Comparison of ENCODE assay signal across 18 cellular contexts in genomic region chr14:99177046-99177655, GRCh38.
DNase-seq lines count a peak whose midpoint lies in the region; ATAC-seq and TF ChIP-seq lines count a peak whose summit lies in the region.
"Had no signal": no experiment of that assay in that cellular context is flagged by ENCODE, and none has a peak within 500 bp of the region (broad histone marks: within the 10 kb centered on the region; RNA-seq: fewer than 3 reads in every experiment).

No MANE protein-coding gene starts in this region.

- no peak overlapping the region for H2AFZ ChIP-seq in GM23338

- H3K9me2 ChIP-seq in GM23338 (ENCODE audit: insufficient read depth): no peaks in the 10 kb centered on the region

- no peaks in the 10 kb centered on the region; the same call in 1 of the 2 replicates for H4K20me1 ChIP-seq in GM23338 (replicated peaks; ENCODE audit: insufficient read depth)

- H3F3A ChIP-seq in GM23338 (replicated peaks; ENCODE audit: low read depth): no peaks in the 10 kb centered on the region

- no peak for DNase-seq in T-helper 2 cell treated with Interferon-gamma antibody and Interleukin-4, amounts not matched to agents 5 μg/mL and 100 μg/mL, for 36 hours (ENCODE audit: low spot score)
- DNase-seq in T-helper 2 cell (no peak), GM23338 (ENCODE audit: low spot score) (no peak), left lobe of liver (ENCODE audit: low spot score) (peak; percentile 15), chondrocyte (ENCODE audit: low spot score) (no peak), GM10266 (ENCODE audit: extremely low spot score) (no peak)
- no peak for DNase-seq in activated naive CD4-positive, alpha-beta T cell treated with anti-CD3 and anti-CD28 coated beads, Interleukin-2, amount 50 U/mL, for 72 hours (ENCODE audit: low spot score in 2 of 2)
- DNase-seq in activated CD4-positive, CD25-positive, alpha-beta regulatory T cell (lab: John Stamatoyannopoulos, UW): no peak
- DNase-seq: 8988T, NCI-H2227 treated with DMSO at 0.1 percent for 48 hours, right lobe of liver, SJCRH30, T1000 had no signal

- H3K4me3 ChIP-seq in GM23338: no peak overlapping the region
- H3K4me3 ChIP-seq: K562, right lobe of liver, SJCRH30, thyroid gland had no signal

- H3K27me3 Mint-ChIP-seq in T-helper 2 cell treated with Interferon-gamma antibody and Interleukin-4, amounts not matched to agents 5 μg/mL and 100 μg/mL, for 36 hours (ENCODE audit: low read depth): no peaks in the 10 kb centered on the region
- H3K27me3 Mint-ChIP-seq in GM23338 (ENCODE audit: insufficient read depth, low read depth, poor library complexity): peaks cover 9% of the 10 kb centered on the region
- H3K27me3 Mint-ChIP-seq in chondrocyte (ENCODE audit: low read depth): peaks cover 2% of the 10 kb centered on the region
- H3K27me3 Mint-ChIP-seq: B cell had no signal

- H3K4me1 Mint-ChIP-seq in T-helper 2 cell treated with Interferon-gamma antibody and Interleukin-4, amounts not matched to agents 5 μg/mL and 100 μg/mL, for 36 hours (ENCODE audit: low read depth): peaks cover 39% of the 10 kb centered on the region
- H3K4me1 Mint-ChIP-seq in GM23338: peaks cover 41% of the 10 kb centered on the region
- H3K4me1 Mint-ChIP-seq in chondrocyte (ENCODE audit: low read depth): peaks cover 4% of the 10 kb centered on the region
- H3K4me1 Mint-ChIP-seq: B cell had no signal

- ATAC-seq in GM23338: no peak
- no peak for ATAC-seq in activated naive CD4-positive, alpha-beta T cell treated with anti-CD3 and anti-CD28 coated beads, Interleukin-2, amount 50 U/mL, for 72 hours
- no peak for ATAC-seq in left lobe of liver
- ATAC-seq: activated CD4-positive, CD25-positive, alpha-beta regulatory T cell treated with anti-CD3 and anti-CD28 coated beads, Interleukin-2, amount 50 U/mL, for 24 hours; K562; right lobe of liver; stimulated activated effector memory CD8-positive, alpha-beta T cell treated with anti-CD3 and anti-CD28 coated beads, Interleukin-12 subunit alpha, Interleukin-12 subunit beta, amount 100 ng/mL, for 72 hours had no signal

- H3K4me3 Mint-ChIP-seq in T-helper 2 cell treated with Interferon-gamma antibody and Interleukin-4, amounts not matched to agents 5 μg/mL and 100 μg/mL, for 36 hours: no peak overlapping the region
- H3K4me3 Mint-ChIP-seq in GM23338 (no peak overlapping the region), chondrocyte (ENCODE audit: unreplicated experiment) (no peak overlapping the region)
- H3K4me3 Mint-ChIP-seq: B cell; stimulated activated effector memory CD8-positive, alpha-beta T cell treated with anti-CD3 and anti-CD28 coated beads, Interleukin-12 subunit alpha, Interleukin-12 subunit beta, amount 100 ng/mL, for 72 hours had no signal

- no peaks in the 10 kb centered on the region for H3K9me3 Mint-ChIP-seq in T-helper 2 cell treated with Interferon-gamma antibody and Interleukin-4, amounts not matched to agents 5 μg/mL and 100 μg/mL, for 36 hours
- no peaks in the 10 kb centered on the region for H3K9me3 Mint-ChIP-seq in GM23338
- H3K9me3 Mint-ChIP-seq in activated naive CD4-positive, alpha-beta T cell treated with anti-CD3 and anti-CD28 coated beads, Interleukin-2, amount 50 U/mL, for 72 hours: no peaks in the 10 kb centered on the region
- H3K9me3 Mint-ChIP-seq in chondrocyte (ENCODE audit: low read depth): no peaks in the 10 kb centered on the region
- H3K9me3 Mint-ChIP-seq: stimulated activated effector memory CD8-positive, alpha-beta T cell treated with anti-CD3 and anti-CD28 coated beads, Interleukin-12 subunit alpha, Interleukin-12 subunit beta, amount 100 ng/mL, for 72 hours had no signal

- no peaks in the 10 kb centered on the region for H3K27me3 ChIP-seq in GM23338 (ENCODE audit: insufficient read depth)
- H3K27me3 ChIP-seq: right lobe of liver, SJCRH30, thyroid gland had no signal

- 0 out of 2 replicates have a peak overlapping the region, but pooled peaks have one; percentile 53 for H3K27ac ChIP-seq in GM23338 (ENCODE audit: low read depth)
- H3K27ac ChIP-seq: right lobe of liver, SJCRH30 had no signal

- H3K36me3 ChIP-seq in GM23338 (ENCODE audit: insufficient read depth): no peaks in the 10 kb centered on the region
- H3K36me3 ChIP-seq: right lobe of liver, SJCRH30, thyroid gland had no signal

- TF ChIP-seq CTCF in GM23338 (conservative IDR thresholded peaks at IDR 0.05; ENCODE audit: low read depth in 2 of 2) (no peak), chondrocyte (IDR thresholded peaks at IDR 0.05) (no peak), GM10266 (IDR thresholded peaks at IDR 0.05; ENCODE audit: control insufficient read depth, insufficient read depth, low read depth, missing control alignments) (no peak)

- H3K27ac Mint-ChIP-seq in T-helper 2 cell treated with Interferon-gamma antibody and Interleukin-4, amounts not matched to agents 5 μg/mL and 100 μg/mL, for 36 hours: peak overlapping the region; percentile 45
- H3K27ac Mint-ChIP-seq in GM23338: peak overlapping the region; percentile 75
- H3K27ac Mint-ChIP-seq in activated naive CD4-positive, alpha-beta T cell treated with anti-CD3 and anti-CD28 coated beads, Interleukin-2, amount 50 U/mL, for 72 hours: peak overlapping the region; percentile 88 to 97
- no peak overlapping the region for H3K27ac Mint-ChIP-seq in chondrocyte (ENCODE audit: unreplicated experiment)
- H3K27ac Mint-ChIP-seq: B cell had no signal

- H3K79me2 ChIP-seq in GM23338 (replicated peaks; ENCODE audit: insufficient read depth): peaks cover 20% of the 10 kb centered on the region

- H3K36me3 Mint-ChIP-seq in T-helper 2 cell treated with Interferon-gamma antibody and Interleukin-4, amounts not matched to agents 5 μg/mL and 100 μg/mL, for 36 hours (ENCODE audit: low read depth): peaks cover 46% of the 10 kb centered on the region
- H3K36me3 Mint-ChIP-seq in GM23338 (ENCODE audit: low read depth): no peaks in the 10 kb centered on the region
- H3K36me3 Mint-ChIP-seq in activated naive CD4-positive, alpha-beta T cell treated with anti-CD3 and anti-CD28 coated beads, Interleukin-2, amount 50 U/mL, for 72 hours: peaks cover 25 to 62% of the 10 kb centered on the region in 2 donors
- H3K36me3 Mint-ChIP-seq in chondrocyte (ENCODE audit: low read depth): no peaks in the 10 kb centered on the region

- H3K4me2 ChIP-seq in GM23338: no peak overlapping the region

- peaks cover 34% of the 10 kb centered on the region for H3K4me1 ChIP-seq in GM23338 (ENCODE audit: insufficient read depth)
- H3K4me1 ChIP-seq: right lobe of liver, SJCRH30 had no signal

TF ChIP-seq in GM23338, 12 proteins besides CTCF, POLR2A, EP300 and RAD21 (continues in another document):
- no peak for TF ChIP-seq EZH2phosphoT487 (IDR thresholded peaks at IDR 0.05; ENCODE audit: unreplicated experiment)
- TF ChIP-seq CREB1 (CRISPR knock-in tag; IDR thresholded peaks at IDR 0.05; ENCODE audit: low read depth): no peak
- no peak for TF ChIP-seq NANOG (IDR thresholded peaks at IDR 0.05; ENCODE audit: borderline replicate concordance)
- no peak for TF ChIP-seq ZNF331 (CRISPR knock-in tag; IDR thresholded peaks at IDR 0.05; ENCODE audit: low read depth)
- no peak for TF ChIP-seq POLR2AphosphoS5 (IDR thresholded peaks at IDR 0.05; ENCODE audit: low read depth)
- no peak for TF ChIP-seq EZH2 (IDR thresholded peaks at IDR 0.05; ENCODE audit: low read depth, unreplicated experiment)
- TF ChIP-seq ZNF114 (CRISPR knock-in tag; IDR thresholded peaks at IDR 0.05): no peak
- TF ChIP-seq JUNB (IDR thresholded peaks at IDR 0.05; ENCODE audit: unreplicated experiment): no peak
- TF ChIP-seq STAT1 (IDR thresholded peaks at IDR 0.05; ENCODE audit: unreplicated experiment): no peak
- no peak for TF ChIP-seq REST (IDR thresholded peaks at IDR 0.05; ENCODE audit: unreplicated experiment)
